ENCODE assay signal across 12 cellular contexts in the genomic region with DNA sequence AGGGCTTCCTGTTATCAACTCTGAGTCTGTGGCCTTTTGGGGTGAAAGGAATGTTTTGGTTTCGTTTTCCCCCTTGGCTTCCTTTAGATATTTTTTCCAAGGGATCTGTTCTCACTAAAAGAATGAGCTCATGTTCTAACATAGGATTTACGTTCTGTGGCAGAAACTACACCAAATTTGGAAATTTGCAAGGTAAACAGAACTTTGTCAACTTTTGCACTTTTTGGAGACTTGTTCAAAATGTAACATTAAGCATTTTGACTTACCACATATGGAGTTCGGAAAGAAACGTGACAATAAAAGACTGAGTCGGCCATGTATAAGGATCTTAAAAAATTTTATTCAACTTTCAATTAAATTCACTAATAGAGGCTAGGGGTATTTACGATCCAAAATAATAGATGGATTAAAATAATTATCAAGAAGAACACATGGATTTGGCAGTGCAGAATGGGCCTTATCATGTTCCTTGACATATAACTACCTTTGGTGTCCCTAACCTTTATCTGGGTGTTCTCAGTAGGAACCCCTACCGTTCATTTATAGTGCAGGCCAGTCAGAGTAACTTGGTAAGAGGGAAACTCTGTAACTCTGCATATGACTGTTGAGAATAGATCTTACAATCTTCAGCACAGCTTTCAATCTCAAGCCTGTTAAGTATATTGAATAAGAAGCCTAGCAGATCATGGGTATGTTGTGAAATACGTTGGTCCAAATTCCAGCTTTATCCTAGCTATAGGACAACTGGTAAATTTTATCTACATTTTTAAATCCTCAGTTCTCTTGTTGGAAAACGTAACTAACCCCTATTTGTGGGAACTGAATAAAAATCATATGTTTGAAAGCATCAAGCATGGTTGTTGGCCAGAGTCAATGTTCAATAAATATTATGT. TPM values are rescaled to one million over a fixed set of nuclear protein-coding genes. Genes with fewer than 3 reads are reported as not detected.
DNase-seq lines count a peak whose midpoint lies in the region; ATAC-seq and TF ChIP-seq lines count a peak whose summit lies in the region.
"Had no signal": no experiment of that assay in that cellular context is flagged by ENCODE, and none has a peak within 500 bp of the region (broad histone marks: within the 10 kb centered on the region; RNA-seq: fewer than 3 reads in every experiment).

No MANE protein-coding gene starts in this region.

- peak; percentile 14 to 17 for TF ChIP-seq RAD21 in liver (IDR thresholded peaks at IDR 0.05)

- peak overlapping the region; percentile 64 to 65 for H3K27ac ChIP-seq in liver (ENCODE audit: low read depth in 1 of 2, low read length in 2 of 2)
- peak overlapping the region; percentile 52 to 84 (median 77) for H3K27ac ChIP-seq in tibial nerve
- H3K27ac ChIP-seq: 22Rv1 had no signal

- intact Hi-C loops in activated T-helper 2 cell treated with anti-CD3 and anti-CD28 coated beads, Interferon-gamma antibody, Interleukin-2, Interleukin-4, amounts not matched to agents 10 μg/mL and 5 μg/mL and 100 μg/mL, durations not matched to agents 14 hours and 24 hours and 36 hours (cut with micrococcal nuclease), result no loop called here

- peaks cover 0 to 48% (median 32%) of the 10 kb centered on the region in 4 donors for H3K4me1 ChIP-seq in liver (ENCODE audit: control insufficient read depth in 4 of 4, insufficient read depth in 4 of 4, low read length in 3 of 4)
- peaks cover 0 to 74% (median 22%) of the 10 kb centered on the region in 4 donors for H3K4me1 ChIP-seq in tibial nerve

- peak; percentile 15 for DNase-seq in DMS53 (lab: John Stamatoyannopoulos, UW)
- DNase-seq in DMS53 treated with DMSO at 0.1 percent for 48 hours (lab: John Stamatoyannopoulos, UW; ENCODE audit: unreplicated experiment), result no peak
- peak; percentile 63 to 78 for DNase-seq in cardiac fibroblast (ENCODE audit: low read depth in 2 of 2)
- no peak for DNase-seq in tibial nerve (ENCODE audit: low spot score in 2 of 2)
- no peak for DNase-seq in activated T-helper 2 cell treated with anti-CD3 and anti-CD28 coated beads, Interferon-gamma antibody, Interleukin-2, Interleukin-4, amounts not matched to agents 10 μg/mL and 5 μg/mL and 100 μg/mL, durations not matched to agents 14 hours and 24 hours and 36 hours (ENCODE audit: low spot score)
- no peak for DNase-seq in AG08396 (ENCODE audit: low spot score)
- DNase-seq in effector memory CD8-positive, alpha-beta T cell, result no peak
- DNase-seq: activated CD4-positive, alpha-beta T cell treated with anti-CD3 and anti-CD28 coated beads, Interleukin-2, amount 10 ng/mL, durations not matched to agents 24 days and 14 days; NCI-H2029 had no signal

- WGBS in liver, result 63% methylated on average over 9 of the region's 9 CpGs
- WGBS in tibial nerve, 2 donors, result 38 to 47% methylated on average over 9 of the region's 9 CpGs

- no peaks in the 10 kb centered on the region for H3K36me3 Mint-ChIP-seq in activated T-helper 2 cell treated with anti-CD3 and anti-CD28 coated beads, Interferon-gamma antibody, Interleukin-2, Interleukin-4, amounts not matched to agents 10 μg/mL and 5 μg/mL and 100 μg/mL, durations not matched to agents 14 hours and 24 hours and 36 hours (ENCODE audit: low read depth)
- H3K36me3 Mint-ChIP-seq in effector memory CD8-positive, alpha-beta T cell (ENCODE audit: insufficient read depth), result no peaks in the 10 kb centered on the region

- TF ChIP-seq EP300 in tibial nerve (IDR thresholded peaks at IDR 0.05), result peak in 1 of 2 donors; percentile 27

- H3K4me3 ChIP-seq in cardiac fibroblast (replicated peaks in 1 of 2; ENCODE audit: low read depth in 2 of 2, low read length in 2 of 2) (peak overlapping the region in 1 of 2 donors; percentile 8), liver (ENCODE audit: low read depth in 1 of 3, low read length in 3 of 3) (no peak overlapping the region), tibial nerve (peak overlapping the region; percentile 8 to 23 (median 12))

- peak overlapping the region in 1 of 2 donors; percentile 47 for H3K9ac ChIP-seq in liver (ENCODE audit: low read depth in 1 of 2, low read length in 2 of 2)

- no peak for TF ChIP-seq POLR2A in tibial nerve (IDR thresholded peaks at IDR 0.05)

- H3K27me3 ChIP-seq in liver (ENCODE audit: control insufficient read depth in 4 of 4, insufficient read depth in 4 of 4, low read length in 3 of 4) (no peaks in the 10 kb centered on the region), tibial nerve (no peaks in the 10 kb centered on the region)

- no peak overlapping the region for H3K4me3 Mint-ChIP-seq in activated T-helper 2 cell treated with anti-CD3 and anti-CD28 coated beads, Interferon-gamma antibody, Interleukin-2, Interleukin-4, amounts not matched to agents 10 μg/mL and 5 μg/mL and 100 μg/mL, durations not matched to agents 14 hours and 24 hours and 36 hours (ENCODE audit: low read depth)
- no peak overlapping the region for H3K4me3 Mint-ChIP-seq in effector memory CD8-positive, alpha-beta T cell
- H3K4me3 Mint-ChIP-seq: activated CD4-positive, alpha-beta T cell treated with anti-CD3 and anti-CD28 coated beads, Interleukin-2, amount 10 ng/mL, durations not matched to agents 24 days and 14 days; activated naive CD4-positive, alpha-beta T cell treated with anti-CD3 and anti-CD28 coated beads, Interleukin-2, amount 50 U/mL, for 24 hours had no signal

- H3K9me3 Mint-ChIP-seq in activated T-helper 2 cell treated with anti-CD3 and anti-CD28 coated beads, Interferon-gamma antibody, Interleukin-2, Interleukin-4, amounts not matched to agents 10 μg/mL and 5 μg/mL and 100 μg/mL, durations not matched to agents 14 hours and 24 hours and 36 hours, result no peaks in the 10 kb centered on the region
- H3K9me3 Mint-ChIP-seq in effector memory CD8-positive, alpha-beta T cell, result no peaks in the 10 kb centered on the region
- H3K9me3 Mint-ChIP-seq: activated CD4-positive, alpha-beta T cell treated with anti-CD3 and anti-CD28 coated beads, Interleukin-2, amount 10 ng/mL, durations not matched to agents 24 days and 14 days; activated naive CD4-positive, alpha-beta T cell treated with anti-CD3 and anti-CD28 coated beads, Interleukin-2, amount 50 U/mL, for 24 hours had no signal

- peaks cover 24% of the 10 kb centered on the region for H3K27me3 Mint-ChIP-seq in activated T-helper 2 cell treated with anti-CD3 and anti-CD28 coated beads, Interferon-gamma antibody, Interleukin-2, Interleukin-4, amounts not matched to agents 10 μg/mL and 5 μg/mL and 100 μg/mL, durations not matched to agents 14 hours and 24 hours and 36 hours (ENCODE audit: low read depth)
- peaks cover 32 to 38% of the 10 kb centered on the region in 2 donors for H3K27me3 Mint-ChIP-seq in effector memory CD8-positive, alpha-beta T cell

- no peak overlapping the region for H3K27ac Mint-ChIP-seq in activated T-helper 2 cell treated with anti-CD3 and anti-CD28 coated beads, Interferon-gamma antibody, Interleukin-2, Interleukin-4, amounts not matched to agents 10 μg/mL and 5 μg/mL and 100 μg/mL, durations not matched to agents 14 hours and 24 hours and 36 hours
- no peak overlapping the region for H3K27ac Mint-ChIP-seq in effector memory CD8-positive, alpha-beta T cell
- H3K27ac Mint-ChIP-seq: activated CD4-positive, alpha-beta T cell treated with anti-CD3 and anti-CD28 coated beads, Interleukin-2, amount 10 ng/mL, durations not matched to agents 24 days and 14 days; activated naive CD4-positive, alpha-beta T cell treated with anti-CD3 and anti-CD28 coated beads, Interleukin-2, amount 50 U/mL, for 24 hours had no signal

- H3K36me3 ChIP-seq in liver (ENCODE audit: control insufficient read depth in 4 of 4, insufficient read depth in 3 of 4, low read depth in 1 of 4, low read length in 3 of 4), result peaks cover 0 to 6% (median under 1%) of the 10 kb centered on the region in 4 donors
- H3K36me3 ChIP-seq in tibial nerve, result no peaks in the 10 kb centered on the region

- TF ChIP-seq CTCF in cardiac fibroblast (IDR thresholded peaks at IDR 0.05; ENCODE audit: low read depth, low read length), result no peak
- TF ChIP-seq CTCF in liver (IDR thresholded peaks at IDR 0.05; ENCODE audit: low read depth, low read length, missing input control), result no peak
- no peak for TF ChIP-seq CTCF in tibial nerve (IDR thresholded peaks at IDR 0.05)

- H3K9me3 ChIP-seq in liver (ENCODE audit: control insufficient read depth in 4 of 4, low read length in 3 of 4) (no peaks in the 10 kb centered on the region), tibial nerve (no peaks in the 10 kb centered on the region)

- peaks cover 6% of the 10 kb centered on the region for H3K4me1 Mint-ChIP-seq in activated T-helper 2 cell treated with anti-CD3 and anti-CD28 coated beads, Interferon-gamma antibody, Interleukin-2, Interleukin-4, amounts not matched to agents 10 μg/mL and 5 μg/mL and 100 μg/mL, durations not matched to agents 14 hours and 24 hours and 36 hours (ENCODE audit: low read depth)
- peaks cover 4% of the 10 kb centered on the region in 2 donors for H3K4me1 Mint-ChIP-seq in effector memory CD8-positive, alpha-beta T cell (ENCODE audit: low read depth in 2 of 2)

- ATAC-seq in effector memory CD8-positive, alpha-beta T cell (replicated peaks), result no peak

TF ChIP-seq in liver, 16 proteins besides CTCF, POLR2A, EP300 and RAD21 (continues in another document):
- peak in 1 of 2 donors; percentile 32 for TF ChIP-seq JUND (IDR thresholded peaks at IDR 0.05)
- TF ChIP-seq SP1 (IDR thresholded peaks at IDR 0.05), result peak; percentile 13
- no peak for TF ChIP-seq RXRA (IDR thresholded peaks at IDR 0.05)
- TF ChIP-seq TAF1 (conservative IDR thresholded peaks at IDR 0.05), result no peak
- TF ChIP-seq NR2F2 (IDR thresholded peaks at IDR 0.05), result peak; percentile 16
- no peak for TF ChIP-seq HNF4G (IDR thresholded peaks at IDR 0.05)
- TF ChIP-seq HNF4A (conservative IDR thresholded peaks at IDR 0.05), result no peak
- TF ChIP-seq, protein P1, sequence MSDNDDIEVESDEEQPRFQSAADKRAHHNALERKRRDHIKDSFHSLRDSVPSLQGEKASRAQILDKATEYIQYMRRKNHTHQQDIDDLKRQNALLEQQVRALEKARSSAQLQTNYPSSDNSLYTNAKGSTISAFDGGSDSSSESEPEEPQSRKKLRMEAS (IDR thresholded peaks at IDR 0.05), result peak; percentile 12
- no peak for TF ChIP-seq FOXA2 (IDR thresholded peaks at IDR 0.05)

RNA-seq across cellular contexts. Expression of a gene that starts 11.8 kb away (rescaled TPM):
- total RNA-seq in liver, result 10 to 100 TPM in 1 of 2 donors, 1 to 10 TPM in 1; 8.5 to 58.0 TPM
- 10 to 100 TPM; 11.1 to 18.1 TPM for polyA plus RNA-seq in liver
- total RNA-seq in tibial nerve, result 10 to 100 TPM; 15.0 to 32.1 (median 21.8) TPM
- total RNA-seq in activated T-helper 2 cell treated with anti-CD3 and anti-CD28 coated beads, Interferon-gamma antibody, Interleukin-2, Interleukin-4, amounts not matched to agents 10 μg/mL and 5 μg/mL and 100 μg/mL, durations not matched to agents 14 hours and 24 hours and 36 hours, result not detected in 2 replicates
- total RNA-seq: activated CD4-positive, alpha-beta T cell treated with anti-CD3 and anti-CD28 coated beads, Interleukin-2, amount 10 ng/mL, durations not matched to agents 24 days and 14 days had no signal

RNA-seq across cellular contexts. Expression of a gene that starts 49.8 kb away (rescaled TPM):
- total RNA-seq in liver (10 to 100 TPM in 1 of 2 donors, 1 to 10 TPM in 1; 10.0 to 14.0 TPM), tibial nerve (10 to 100 TPM in 2 of 4 donors, 1 to 10 TPM in 2; 9.4 to 21.3 (median 11.4) TPM)
- polyA plus RNA-seq in liver, result 10 to 100 TPM in 1 of 2 donors, 1 to 10 TPM in 1; 3.8 to 11.9 TPM
- total RNA-seq in activated T-helper 2 cell treated with anti-CD3 and anti-CD28 coated beads, Interferon-gamma antibody, Interleukin-2, Interleukin-4, amounts not matched to agents 10 μg/mL and 5 μg/mL and 100 μg/mL, durations not matched to agents 14 hours and 24 hours and 36 hours, result 22.6 and 22.9 TPM in 2 replicates

Comparison
In these comparisons a context has a peak if more than half of its experiments do, and no peak if none do; other contexts are left out.
1. DNase-seq: peak in DMS53 (single experiment) and cardiac fibroblast (2 of 2); none in DMS53 treated with DMSO at 0.1 percent for 48 hours (single experiment), tibial nerve (0 of 2), activated T-helper 2 cell treated with anti-CD3 and anti-CD28 coated beads, Interferon-gamma antibody, Interleukin-2, Interleukin-4, amounts not matched to agents 10 μg/mL and 5 μg/mL and 100 μg/mL, durations not matched to agents 14 hours and 24 hours and 36 hours (single experiment), AG08396 (single experiment) and effector memory CD8-positive, alpha-beta T cell (0 of 3).
2. H3K4me3 ChIP-seq: peak in tibial nerve (4 of 4); none in liver (0 of 3).